ENCODE assay signal across 8 cellular contexts in the genomic region with DNA sequence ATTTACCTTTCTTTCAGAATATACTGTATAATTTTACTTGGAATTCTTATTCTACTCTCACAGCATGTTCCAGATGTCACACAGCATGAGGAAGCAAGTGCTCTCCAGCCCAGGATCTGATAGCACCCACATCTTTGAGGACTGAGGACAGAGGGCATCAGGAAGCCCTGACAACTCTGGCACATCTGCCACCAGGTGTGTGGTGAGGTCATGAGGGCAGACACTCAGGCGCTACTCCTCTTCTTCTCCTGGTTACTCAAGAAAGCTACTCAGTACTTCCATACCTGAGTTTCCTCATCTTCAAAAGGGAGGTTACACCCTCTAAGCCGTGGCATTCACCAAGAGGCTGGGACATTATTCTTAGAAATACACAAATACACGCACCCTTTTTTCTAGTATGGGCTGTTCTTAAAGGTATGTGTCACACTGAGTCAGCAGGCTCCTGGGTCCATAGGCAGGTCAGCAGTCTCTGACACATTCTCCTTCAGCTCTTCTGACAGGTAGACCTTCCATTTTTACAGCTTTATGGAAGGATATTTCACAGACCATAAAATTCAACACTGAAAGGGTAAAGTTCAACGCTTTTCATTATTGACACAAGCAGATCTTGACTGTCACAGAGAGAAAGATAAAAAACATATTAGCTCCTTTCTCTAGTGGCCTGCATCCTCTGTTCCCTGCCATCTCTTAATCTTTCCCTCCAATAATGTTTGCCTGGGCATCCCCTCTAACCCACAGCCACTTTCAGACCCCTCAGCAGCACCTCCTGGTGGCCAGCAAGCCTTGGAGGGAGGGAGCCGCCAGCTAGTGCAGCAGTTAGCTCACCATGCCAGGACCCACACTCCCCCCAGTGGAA.
DNase-seq lines count a peak whose midpoint lies in the region; ATAC-seq and TF ChIP-seq lines count a peak whose summit lies in the region.

No MANE protein-coding gene starts in this region.

- H3K27ac ChIP-seq in right lobe of liver = no peak overlapping the region
- peak overlapping the region in 2 of 5 donors; percentile 2 to 71 for H3K27ac ChIP-seq in stomach

- peaks cover 0 to 11% (median 2%) of the 10 kb centered on the region in 4 donors for H3K4me1 ChIP-seq in right lobe of liver
- H3K4me1 ChIP-seq in stomach = peaks cover 9 to 16% (median 12%) of the 10 kb centered on the region in 4 donors

- H3K27me3 ChIP-seq in right lobe of liver (no peaks in the 10 kb centered on the region), stomach (no peaks in the 10 kb centered on the region)

- H3K4me3 ChIP-seq in right lobe of liver (no peak overlapping the region), stomach (no peak overlapping the region)

- H3K9me3 ChIP-seq in right lobe of liver (no peaks in the 10 kb centered on the region), stomach (no peaks in the 10 kb centered on the region)

- ATAC-seq in HG02759 (IDR thresholded peaks at IDR 0.05; ENCODE audit: unreplicated experiment) = peak; percentile 66
- peak; percentile 91 to 97 (median 96) for ATAC-seq in right lobe of liver
- no peak for ATAC-seq in GM18861 (IDR thresholded peaks at IDR 0.05; ENCODE audit: unreplicated experiment)

- no peak for TF ChIP-seq EP300 in stomach (IDR thresholded peaks at IDR 0.05)

- WGBS in right lobe of liver (ENCODE audit: insufficient coverage, low coverage, low lambda C conversion rate, missing lambda C conversion rate) = 64% methylated on average over 5 of the region's 5 CpGs
- WGBS in stomach, 5 donors = 38 to 59% (median 45%) methylated on average over 5 of the region's 5 CpGs

- TF ChIP-seq CTCF in right lobe of liver (IDR thresholded peaks at IDR 0.05) (peak; percentile 59 to 70 (median 68)), stomach (IDR thresholded peaks at IDR 0.05) (peak in 5 of 7 experiments; percentile 45 to 48 (median 48))

- intact Hi-C loops in right lobe of liver (cut with DNase I) (no loop called here), stomach (cut with DNase I; ENCODE audit: low total_unique reads) (no loop called here)

- TF ChIP-seq POLR2A in right lobe of liver (IDR thresholded peaks at IDR 0.05) = no peak
- TF ChIP-seq POLR2A in stomach (IDR thresholded peaks at IDR 0.05) = no peak

- H3K36me3 ChIP-seq in right lobe of liver = no peaks in the 10 kb centered on the region
- H3K36me3 ChIP-seq in stomach = no peaks in the 10 kb centered on the region

- DNase-seq in COLO668 (lab: John Stamatoyannopoulos, UW; ENCODE audit: unreplicated experiment) (peak; percentile 27), SK-N-DZ (ENCODE audit: low spot score) (peak; percentile 38), dedifferentiated amniotic fluid mesenchymal stem cell (ENCODE audit: extremely low spot score) (peak; percentile 69), right lobe of liver (peak; percentile 62 to 67 (median 65)), stomach (peak; percentile 38), NCI-H187 treated with DMSO at 0.1 percent for 48 hours (lab: John Stamatoyannopoulos, UW) (no peak)
